Comparison of ENCODE assay signal across 28 cellular contexts in the genomic region with DNA sequence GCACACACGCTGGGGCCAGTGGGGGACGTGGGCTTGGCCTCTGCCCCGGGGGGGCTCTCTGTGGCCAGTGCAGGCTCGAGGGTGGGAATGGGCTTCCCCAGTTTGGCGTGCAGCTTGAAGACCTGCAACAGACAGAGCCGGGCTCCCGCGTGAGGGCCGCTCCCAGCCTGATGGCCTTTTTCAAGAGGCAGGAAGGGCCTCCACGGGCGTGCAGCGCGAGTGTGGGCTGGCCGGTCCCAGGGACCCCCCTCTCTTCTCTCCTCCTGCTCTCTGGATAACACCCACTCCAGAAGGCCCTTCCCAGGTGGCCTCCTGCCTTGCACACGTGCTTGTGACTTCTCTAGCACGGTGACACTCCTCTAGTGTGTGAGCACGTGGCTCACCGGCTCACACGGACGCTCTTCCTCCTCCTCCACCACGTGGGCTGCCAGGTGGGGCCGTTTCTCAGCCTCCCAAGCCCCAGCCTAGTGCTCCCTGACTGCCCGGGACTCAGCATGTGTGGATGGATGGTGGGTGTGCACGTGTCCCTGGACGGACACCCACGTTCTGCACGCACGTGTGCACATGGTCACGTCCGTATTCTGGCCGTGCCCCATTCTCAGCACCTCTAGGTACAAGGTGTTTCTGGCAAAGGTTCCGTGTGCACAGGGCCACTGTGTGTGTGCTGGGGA. TPM values are rescaled to one million over a fixed set of nuclear protein-coding genes. Genes with fewer than 3 reads are reported as not detected.
A peak's percentile ranks its signal among the peaks of the same experiment; 100 is the strongest.
DNase-seq lines count a peak whose midpoint lies in the region; ATAC-seq, FAIRE-seq and TF ChIP-seq lines count a peak whose summit lies in the region.
"Had no signal": no experiment of that assay in that cellular context is flagged by ENCODE, and none has a peak within 500 bp of the region (broad histone marks: within the 10 kb centered on the region; RNA-seq: fewer than 3 reads in every experiment).

No MANE protein-coding gene starts in this region.

- no peak for FAIRE-seq in H1 (lab: Jason Lieb, UNC)
- FAIRE-seq: G401.6 had no signal

- no peak overlapping the region for H2BK20ac ChIP-seq in H1 (ENCODE audit: low read length)

- no peaks in the 10 kb centered on the region for H3K36me3 ChIP-seq in H1 (ENCODE audit: control insufficient read depth in 2 of 4, insufficient read depth in 4 of 4, low read length in 3 of 4)

- TF ChIP-seq EP300 in Ishikawa (IDR thresholded peaks at IDR 0.05; ENCODE audit: borderline replicate concordance) = no peak
- TF ChIP-seq EP300 in H1 (IDR thresholded peaks at IDR 0.05; ENCODE audit: borderline replicate concordance in 1 of 2, low read depth in 2 of 2, low read length in 2 of 2) = no peak

- H3K23ac ChIP-seq in H1 (ENCODE audit: insufficient read length) = no peak overlapping the region

- no peak overlapping the region; the same call in 1 of the 2 replicates for H2BK5ac ChIP-seq in H1 (ENCODE audit: low read depth, low read length)

- H3K4ac ChIP-seq in H1 (replicated peaks; ENCODE audit: insufficient read length, low read depth, low read length) = no peak overlapping the region

- H2BK12ac ChIP-seq in H1 (ENCODE audit: low read depth, low read length) = peak overlapping the region; percentile 84

- H3K9me3 ChIP-seq in right cardiac atrium (ENCODE audit: control insufficient read depth, low read length) (no peaks in the 10 kb centered on the region), H1 (ENCODE audit: insufficient read depth in 2 of 2, low read depth in 1 of 2, low read length in 1 of 2) (no peaks in the 10 kb centered on the region)

- no peak overlapping the region for H4K5ac ChIP-seq in H1 (ENCODE audit: insufficient read length, low read depth, low read length)

- H4K20me1 ChIP-seq in H1 (replicated peaks in 1 of 2; ENCODE audit: control insufficient read depth in 1 of 2, insufficient read depth in 2 of 2, low read length in 2 of 2) = peaks cover 0 to 1% of the 10 kb centered on the region in 2 experiments

- no peak overlapping the region for H4K91ac ChIP-seq in H1 (replicated peaks; ENCODE audit: insufficient read length, low read length)

- H3K56ac ChIP-seq in H1 (replicated peaks; ENCODE audit: insufficient read length, low read depth, low read length) = no peak overlapping the region

- H3K14ac ChIP-seq in H1 (ENCODE audit: insufficient read length) = no peak overlapping the region

- no peak overlapping the region for H2AK5ac ChIP-seq in H1 (ENCODE audit: low read depth, low read length)

- CTCF ChIA-PET in H1 (lab: Charles Lee; ENCODE audit: partially characterized antibody) = interaction anchor here (0.6 to 1.5 kb wide), 4 partner anchors 10 to 69 kb away, joined by 3 read pairs; partner anchors contain the start of gene MRPL54

- H3K79me1 ChIP-seq in H1 (ENCODE audit: low read depth, low read length) = no peaks in the 10 kb centered on the region

- H3K4me3 ChIP-seq in right cardiac atrium (ENCODE audit: low read length) = no peak overlapping the region
- H3K4me3 ChIP-seq in H1 (ENCODE audit: extremely low read depth in 1 of 4, insufficient read depth in 2 of 4, low read depth in 3 of 4, low read length in 4 of 4) = no peak overlapping the region
- H3K4me3 ChIP-seq: GM23338 had no signal

- no peaks in the 10 kb centered on the region for H3K23me2 ChIP-seq in H1 (ENCODE audit: low read depth, low read length)

- H2BK15ac ChIP-seq in H1 (ENCODE audit: low read length) = peak overlapping the region; percentile 81; the same call in 1 of the 2 replicates

- no peak overlapping the region for H3K18ac ChIP-seq in H1 (ENCODE audit: extremely low read depth, low read length)

- no peak overlapping the region for H2BK120ac ChIP-seq in H1 (replicated peaks; ENCODE audit: low read depth, low read length)

- TF ChIP-seq CTCF in H1 (IDR thresholded peaks at IDR 0.05; ENCODE audit: control extremely low read depth in 1 of 3, insufficient read depth in 1 of 3, low read depth in 1 of 3, low read length in 3 of 3) = no peak

- no peak overlapping the region for H3K27ac ChIP-seq in right cardiac atrium (ENCODE audit: low read length)
- no peak overlapping the region for H3K27ac ChIP-seq in H1 (ENCODE audit: low read depth, low read length)
- H3K27ac ChIP-seq: HL-60 had no signal

- no peak overlapping the region for H3K4me2 ChIP-seq in H1 (ENCODE audit: insufficient read depth in 1 of 2, low read depth in 2 of 2, low read length in 2 of 2)
- H3K4me2 ChIP-seq: GM23338 had no signal

- TF ChIP-seq POLR2A in H1 (IDR thresholded peaks at IDR 0.05; ENCODE audit: control extremely low read depth in 1 of 2, low read depth in 2 of 2, low read length in 2 of 2) = no peak
- no peak for TF ChIP-seq POLR2A in erythroblast (IDR thresholded peaks at IDR 0.05; ENCODE audit: low read length)

- TF ChIP-seq RAD21 in Ishikawa (IDR thresholded peaks at IDR 0.05; ENCODE audit: low read depth) (no peak), H1 (IDR thresholded peaks at IDR 0.05 in 1 of 2, conservative IDR thresholded peaks at IDR 0.05 in 1 of 2; ENCODE audit: low read depth in 2 of 2, low read length in 2 of 2) (no peak)

- DNase-seq in Right ventricle myocardium inferior (ENCODE audit: missing footprints) = peak; percentile 54
- DNase-seq in right cardiac atrium = no peak
- no peak for DNase-seq in H1 (ENCODE audit: low read depth in 1 of 2, low spot score in 2 of 2)
- DNase-seq in RPMI8226 = no peak
- DNase-seq in erythroblast (lab: John Stamatoyannopoulos, UW) = no peak
- DNase-seq: C1 segment of cervical spinal cord; CD4-positive, alpha-beta memory T cell; COR-L47; DMS53; HCEC 1CT; KBM-7; MV-4-11; NCI-H1105; NCI-H1436 treated with DMSO at 0.1 percent for 48 hours; NCI-H187 treated with DMSO at 0.1 percent for 48 hours; NCI-H345; NCI-H510A treated with DMSO at 0.1 percent for 48 hours; PC-3; SHP77 had no signal

- peak; percentile 10 for ATAC-seq in Right ventricle myocardium inferior
- no peak for ATAC-seq in right cardiac atrium
- no peak for ATAC-seq in HG03342 (IDR thresholded peaks at IDR 0.05; ENCODE audit: unreplicated experiment)
- ATAC-seq: GM23338, PC-3 had no signal

- intact Hi-C loops in Right ventricle myocardium inferior (cut with DNase I) (no loop called here), right cardiac atrium (cut with DNase I) (no loop called here)

- POLR2A ChIA-PET in H1 (lab: Charles Lee; ENCODE audit: partially characterized antibody) = no interaction called here

- H3K27me3 ChIP-seq in right cardiac atrium (ENCODE audit: control insufficient read depth, insufficient read depth) = no peaks in the 10 kb centered on the region
- peaks cover 0 to 5% (median under 1%) of the 10 kb centered on the region in 4 experiments; a peak in 3 of 7 replicates for H3K27me3 ChIP-seq in H1 (replicated peaks in 1 of 4; ENCODE audit: control insufficient read depth in 3 of 4, extremely low read depth in 1 of 4, insufficient read depth in 3 of 4, low read length in 3 of 4)

- 77% methylated on average over 32 of the region's 32 CpGs for WGBS in right cardiac atrium
- 91% methylated on average over 28 of the region's 32 CpGs; no CpG with 5 or more reads in 1 of the 2 experiments for WGBS in H1 (ENCODE audit: extremely low coverage in 1 of 2, insufficient coverage in 1 of 2, insufficient read length in 1 of 2, insufficient replicate concordance in 2 of 2, low coverage in 1 of 2, low lambda C conversion rate in 2 of 2, missing lambda C conversion rate in 1 of 2), 2 experiments

- no peaks in the 10 kb centered on the region for H3K79me2 ChIP-seq in H1 (ENCODE audit: control insufficient read depth in 1 of 2, insufficient read depth in 2 of 2, low read length in 2 of 2)

- H2AFZ ChIP-seq in H1 (ENCODE audit: low read length) = no peak overlapping the region
- H2AFZ ChIP-seq: GM23338 had no signal

- no peaks in the 10 kb centered on the region for H3K4me1 ChIP-seq in right cardiac atrium (ENCODE audit: control insufficient read depth, insufficient read depth, low read length)
- no peaks in the 10 kb centered on the region for H3K4me1 ChIP-seq in H1 (replicated peaks in 1 of 4; ENCODE audit: control insufficient read depth in 3 of 4, insufficient read depth in 4 of 4, low read length in 3 of 4)

- H4K8ac ChIP-seq in H1 (ENCODE audit: extremely low read depth, insufficient read depth, low read length) = peak overlapping the region; percentile 80

- no peak overlapping the region for H3K9ac ChIP-seq in H1 (replicated peaks in 1 of 4; ENCODE audit: extremely low read depth in 1 of 4, low read depth in 3 of 4, low read length in 3 of 4)

RNA-seq across cellular contexts. Expression of gene MATK, which starts 39.2 kb away (rescaled TPM):
- total RNA-seq in Right ventricle myocardium inferior (0.43 TPM), right cardiac atrium (1 to 10 TPM in 2 of 4 donors, under 1 TPM in 2; 0.51 to 1.8 (median 1.0) TPM)
- polyA plus RNA-seq in right cardiac atrium (0.36 TPM), H1 (2011; rRNA removed) (20.5 and 37.8 TPM in 2 replicates)
- 21.4 and 21.5 TPM in 2 replicates for total RNA-seq in H1 (2021; fragmentation: NEBNext Ultra II Directional; extraction: Animal tissue kit (Norgen Biotek cat#: 25700))
- polyA plus RNA-seq in H1 (2011; cell fraction: cytosol; rRNA removed) = 25.4 TPM
- 41.2 TPM for polyA plus RNA-seq in H1 (2011; cell fraction: nucleus; rRNA removed)
- polyA plus RNA-seq in H1 (2012, experiment 1 of 2) = 10.5 to 20.3 TPM (median 18.1 TPM) in 4 replicates
- polyA plus RNA-seq in H1 (2012, experiment 2 of 2) = 15.0 TPM
- polyA plus RNA-seq in H1 (2013, experiment 1 of 2) = 15.8 TPM
- 15.4 TPM for polyA plus RNA-seq in H1 (2013, experiment 2 of 2)
- 8.1 and 9.1 TPM in 2 replicates for polyA minus RNA-seq in H1 (2011; rRNA and poly(A)+ RNA removed)
- polyA minus RNA-seq in H1 (2011; cell fraction: cytosol; rRNA and poly(A)+ RNA removed) = 15.0 TPM
- 11.9 TPM for polyA minus RNA-seq in H1 (2011; cell fraction: nucleus; rRNA and poly(A)+ RNA removed)
- total RNA-seq: LHCN-M2, MCF 10A, PC-3 had no signal

RNA-seq across cellular contexts. Expression of gene ZFR2, which starts 43.4 kb away (rescaled TPM):
- total RNA-seq in Right ventricle myocardium inferior (not detected), right cardiac atrium (under 1 TPM; 0.36 to 0.85 (median 0.65) TPM)
- polyA plus RNA-seq in right cardiac atrium (0.86 TPM), H1 (2011; rRNA removed) (28.4 and 42.5 TPM in 2 replicates)
- total RNA-seq in H1 (2021; fragmentation: NEBNext Ultra II Directional; extraction: Animal tissue kit (Norgen Biotek cat#: 25700)) = 14.5 TPM in 2 replicates
- polyA plus RNA-seq in H1 (2011; cell fraction: cytosol; rRNA removed) = 20.9 TPM
- polyA plus RNA-seq in H1 (2011; cell fraction: nucleus; rRNA removed) = 28.1 TPM
- 17.8 to 26.7 TPM (median 25.0 TPM) in 4 replicates for polyA plus RNA-seq in H1 (2012, experiment 1 of 2)
- 35.4 TPM for polyA plus RNA-seq in H1 (2012, experiment 2 of 2)
- 12.4 TPM for polyA plus RNA-seq in H1 (2013, experiment 1 of 2)
- 12.8 TPM for polyA plus RNA-seq in H1 (2013, experiment 2 of 2)
- 5.7 and 8.8 TPM in 2 replicates for polyA minus RNA-seq in H1 (2011; rRNA and poly(A)+ RNA removed)
- 12.0 TPM for polyA minus RNA-seq in H1 (2011; cell fraction: cytosol; rRNA and poly(A)+ RNA removed)
- polyA minus RNA-seq in H1 (2011; cell fraction: nucleus; rRNA and poly(A)+ RNA removed) = 13.1 TPM
- total RNA-seq: LHCN-M2, MCF 10A, PC-3 had no signal

RNA-seq across cellular contexts. Expression of gene RAX2, which starts 53.4 kb away (rescaled TPM):
- total RNA-seq in Right ventricle myocardium inferior (not detected), right cardiac atrium (not detected)
- polyA plus RNA-seq in right cardiac atrium (not detected), H1 (2011; rRNA removed) (0.08 and 0.19 TPM in 2 replicates)
- not detected in 2 replicates for total RNA-seq in H1 (2021; fragmentation: NEBNext Ultra II Directional; extraction: Animal tissue kit (Norgen Biotek cat#: 25700))
- polyA plus RNA-seq in H1 (2011; cell fraction: cytosol; rRNA removed) = 0.09 TPM
- 0.33 TPM for polyA plus RNA-seq in H1 (2011; cell fraction: nucleus; rRNA removed)
- polyA plus RNA-seq in H1 (2012, experiment 1 of 2) = 0.11 TPM in 1 of 4 replicates, not detected in the others
- not detected for polyA plus RNA-seq in H1 (2012, experiment 2 of 2)
- 0.04 TPM for polyA plus RNA-seq in H1 (2013, experiment 1 of 2)
- polyA plus RNA-seq in H1 (2013, experiment 2 of 2) = 0.06 TPM
- polyA minus RNA-seq in H1 (2011; rRNA and poly(A)+ RNA removed) = not detected in 2 replicates
- not detected for polyA minus RNA-seq in H1 (2011; cell fraction: cytosol; rRNA and poly(A)+ RNA removed)
- polyA minus RNA-seq in H1 (2011; cell fraction: nucleus; rRNA and poly(A)+ RNA removed) = 0.40 TPM
- total RNA-seq: A673; CD4-positive, alpha-beta memory T cell; Daoy; GM23338; LHCN-M2; MCF 10A; PC-3 had no signal
- polyA plus RNA-seq: CD4-positive, alpha-beta memory T cell had no signal

RNA-seq across cellular contexts. Expression of gene ATCAY, which starts 55.1 kb away (rescaled TPM):
- total RNA-seq in Right ventricle myocardium inferior = not detected
- total RNA-seq in right cardiac atrium = not detected
- polyA plus RNA-seq in right cardiac atrium = 0.05 TPM
- 31.6 and 33.8 TPM in 2 replicates for total RNA-seq in H1 (2021; fragmentation: NEBNext Ultra II Directional; extraction: Animal tissue kit (Norgen Biotek cat#: 25700))
- polyA plus RNA-seq in H1 (2011; rRNA removed) = 24.4 and 31.6 TPM in 2 replicates
- polyA plus RNA-seq in H1 (2011; cell fraction: cytosol; rRNA removed) = 26.5 TPM
- polyA plus RNA-seq in H1 (2011; cell fraction: nucleus; rRNA removed) = 34.4 TPM
- 28.1 to 33.8 TPM (median 30.3 TPM) in 4 replicates for polyA plus RNA-seq in H1 (2012, experiment 1 of 2)
- 27.7 TPM for polyA plus RNA-seq in H1 (2012, experiment 2 of 2)
- 26.2 TPM for polyA plus RNA-seq in H1 (2013, experiment 1 of 2)
- 27.0 TPM for polyA plus RNA-seq in H1 (2013, experiment 2 of 2)
- polyA minus RNA-seq in H1 (2011; rRNA and poly(A)+ RNA removed) = 26.5 and 34.8 TPM in 2 replicates
- polyA minus RNA-seq in H1 (2011; cell fraction: cytosol; rRNA and poly(A)+ RNA removed) = 35.7 TPM
- 29.4 TPM for polyA minus RNA-seq in H1 (2011; cell fraction: nucleus; rRNA and poly(A)+ RNA removed)
- total RNA-seq: CD4-positive, alpha-beta memory T cell; MCF 10A; PC-3 had no signal
- polyA plus RNA-seq: CD4-positive, alpha-beta memory T cell had no signal
